Comparison of ENCODE assay signal across 14 cellular contexts in the genomic region with DNA sequence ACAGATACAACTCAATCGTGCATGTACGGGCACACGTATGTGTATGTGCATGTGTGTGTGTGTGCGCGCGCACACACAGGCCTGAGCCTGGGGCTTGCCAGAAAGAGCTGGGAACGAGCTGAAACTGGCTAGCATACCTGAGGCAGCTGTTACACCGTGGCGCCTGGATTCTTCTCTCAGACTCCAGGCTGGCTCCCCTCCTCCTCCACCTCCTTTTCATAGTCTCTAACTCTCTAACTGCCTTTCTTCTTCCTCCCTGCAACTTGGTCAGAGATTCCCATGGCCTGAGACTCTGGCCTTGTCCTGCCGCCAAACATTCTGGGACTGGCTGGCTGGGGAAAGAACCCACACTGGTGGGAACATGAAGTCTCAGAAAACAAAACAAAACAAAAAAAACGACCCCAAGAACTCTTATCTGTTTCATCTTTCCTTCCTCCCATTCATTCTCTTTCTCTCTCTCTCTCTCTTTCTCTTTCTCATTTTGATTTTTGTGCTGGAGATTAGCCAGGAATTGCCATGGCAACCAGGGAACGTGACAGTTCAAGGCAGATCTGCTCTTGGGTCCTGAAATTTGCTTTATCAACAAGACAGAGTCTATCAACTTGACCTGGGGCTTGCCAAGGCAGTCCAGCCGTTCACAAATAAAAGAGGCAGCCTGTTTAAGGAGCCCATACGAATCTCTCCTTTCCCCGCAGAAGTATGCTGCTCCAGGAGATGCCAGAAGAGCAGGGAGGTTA.
DNase-seq lines count a peak whose midpoint lies in the region; ATAC-seq and TF ChIP-seq lines count a peak whose summit lies in the region.
"Had no signal": no experiment of that assay in that cellular context is flagged by ENCODE, and none has a peak within 500 bp of the region (broad histone marks: within the 10 kb centered on the region; RNA-seq: fewer than 3 reads in every experiment).

No MANE protein-coding gene starts in this region.

- no peaks in the 10 kb centered on the region for H3F3A ChIP-seq in GM23338 (replicated peaks; ENCODE audit: low read depth)

- peak; percentile 94 for ATAC-seq in GM23338
- ATAC-seq in foreskin keratinocyte, result peak; percentile 89
- ATAC-seq in HG02938 (IDR thresholded peaks at IDR 0.05; ENCODE audit: unreplicated experiment), result no peak
- no peak for ATAC-seq in activated CD8-positive, alpha-beta T cell treated with anti-CD3 and anti-CD28 coated beads for 36 hours
- ATAC-seq in GM19455 (IDR thresholded peaks at IDR 0.05; ENCODE audit: unreplicated experiment), result no peak
- ATAC-seq in gastrocnemius medialis, result no peak
- ATAC-seq: body of pancreas; stimulated activated memory B cell treated with anti-CD40 and anti-IgM and Interleukin-4, amounts not matched to agents 10 μg/mL and 1 μg/mL and 100 μg/mL, for 72 hours had no signal

- H3K27me3 ChIP-seq in GM23338 (ENCODE audit: insufficient read depth), result no peaks in the 10 kb centered on the region
- H3K27me3 ChIP-seq in foreskin keratinocyte, result no peaks in the 10 kb centered on the region
- H3K27me3 ChIP-seq in gastrocnemius medialis, result no peaks in the 10 kb centered on the region
- H3K27me3 ChIP-seq: body of pancreas had no signal

- in situ Hi-C loops in gastrocnemius medialis (cut with MboI; ENCODE audit: low sequenced_read_pairs in 4 of 4), result no loop called here

- H3K4me1 ChIP-seq in GM23338 (ENCODE audit: insufficient read depth), result peaks cover 16% of the 10 kb centered on the region
- no peaks in the 10 kb centered on the region for H3K4me1 ChIP-seq in foreskin keratinocyte
- no peaks in the 10 kb centered on the region for H3K4me1 ChIP-seq in gastrocnemius medialis
- H3K4me1 ChIP-seq: body of pancreas had no signal

- no peaks in the 10 kb centered on the region for H3K9me3 ChIP-seq in gastrocnemius medialis
- H3K9me3 ChIP-seq: body of pancreas had no signal

- H3K36me3 Mint-ChIP-seq in GM23338 (ENCODE audit: low read depth) (no peaks in the 10 kb centered on the region), nephron (ENCODE audit: low read depth) (no peaks in the 10 kb centered on the region)
- no peaks in the 10 kb centered on the region for H3K36me3 Mint-ChIP-seq in activated CD8-positive, alpha-beta T cell treated with anti-CD3 and anti-CD28 coated beads for 36 hours (ENCODE audit: low read depth)
- H3K36me3 Mint-ChIP-seq: stimulated activated memory B cell treated with anti-CD40 and anti-IgM and Interleukin-4, amounts not matched to agents 10 μg/mL and 1 μg/mL and 100 μg/mL, for 72 hours had no signal

- no peaks in the 10 kb centered on the region for H3K9me3 Mint-ChIP-seq in GM23338
- H3K9me3 Mint-ChIP-seq in nephron, result no peaks in the 10 kb centered on the region
- no peaks in the 10 kb centered on the region for H3K9me3 Mint-ChIP-seq in activated CD8-positive, alpha-beta T cell treated with anti-CD3 and anti-CD28 coated beads for 36 hours
- H3K9me3 Mint-ChIP-seq: activated T-helper 2 cell treated with anti-CD3 and anti-CD28 coated beads, Interferon-gamma antibody, Interleukin-2, Interleukin-4, amounts not matched to agents 10 μg/mL and 5 μg/mL and 100 μg/mL, durations not matched to agents 14 hours and 24 hours and 36 hours; stimulated activated memory B cell treated with anti-CD40 and anti-IgM and Interleukin-4, amounts not matched to agents 10 μg/mL and 1 μg/mL and 100 μg/mL, for 72 hours had no signal

- CTCF ChIA-PET in activated CD8-positive, alpha-beta T cell treated with anti-CD3 and anti-CD28 coated beads for 36 hours (lab: Charles Lee), result no interaction called here

- intact Hi-C loops in activated CD8-positive, alpha-beta T cell treated with anti-CD3 and anti-CD28 coated beads for 36 hours (cut with micrococcal nuclease), result no loop called here
- intact Hi-C loops in gastrocnemius medialis (cut with DNase I; ENCODE audit: low total_unique reads), result no loop called here

- no peaks in the 10 kb centered on the region for H3K9me2 ChIP-seq in GM23338 (ENCODE audit: insufficient read depth)

- H3K27ac ChIP-seq in GM23338 (ENCODE audit: low read depth), result no peak overlapping the region; the same call in none of the 2 replicates
- no peak overlapping the region for H3K27ac ChIP-seq in foreskin keratinocyte
- peak overlapping the region in 2 of 4 donors; percentile 43 to 49 for H3K27ac ChIP-seq in gastrocnemius medialis
- H3K27ac ChIP-seq: body of pancreas had no signal

- H3K79me2 ChIP-seq in GM23338 (replicated peaks; ENCODE audit: insufficient read depth), result no peaks in the 10 kb centered on the region

- H2AFZ ChIP-seq in GM23338, result no peak overlapping the region

- peaks cover 31% of the 10 kb centered on the region for H3K4me1 Mint-ChIP-seq in GM23338
- H3K4me1 Mint-ChIP-seq in nephron, result peaks cover 19% of the 10 kb centered on the region
- no peaks in the 10 kb centered on the region for H3K4me1 Mint-ChIP-seq in activated CD8-positive, alpha-beta T cell treated with anti-CD3 and anti-CD28 coated beads for 36 hours (ENCODE audit: low read depth)
- H3K4me1 Mint-ChIP-seq: stimulated activated memory B cell treated with anti-CD40 and anti-IgM and Interleukin-4, amounts not matched to agents 10 μg/mL and 1 μg/mL and 100 μg/mL, for 72 hours had no signal

- no peaks in the 10 kb centered on the region for H4K20me1 ChIP-seq in GM23338 (replicated peaks; ENCODE audit: insufficient read depth)

- H3K4me3 Mint-ChIP-seq in GM23338 (peak overlapping the region; percentile 38), nephron (no peak overlapping the region)
- no peak overlapping the region for H3K4me3 Mint-ChIP-seq in activated CD8-positive, alpha-beta T cell treated with anti-CD3 and anti-CD28 coated beads for 36 hours
- H3K4me3 Mint-ChIP-seq: stimulated activated memory B cell treated with anti-CD40 and anti-IgM and Interleukin-4, amounts not matched to agents 10 μg/mL and 1 μg/mL and 100 μg/mL, for 72 hours had no signal

- H3K36me3 ChIP-seq in GM23338 (ENCODE audit: insufficient read depth) (no peaks in the 10 kb centered on the region), gastrocnemius medialis (no peaks in the 10 kb centered on the region)

- TF ChIP-seq CTCF in GM23338 (conservative IDR thresholded peaks at IDR 0.05; ENCODE audit: low read depth in 2 of 2), result no peak
- TF ChIP-seq CTCF in foreskin keratinocyte (conservative IDR thresholded peaks at IDR 0.05), result no peak
- TF ChIP-seq CTCF in nephron (IDR thresholded peaks at IDR 0.05; ENCODE audit: unreplicated experiment in 3 of 3), result no peak
- TF ChIP-seq CTCF in activated CD8-positive, alpha-beta T cell treated with anti-CD3 and anti-CD28 coated beads for 36 hours (IDR thresholded peaks at IDR 0.05), result no peak
- TF ChIP-seq CTCF in gastrocnemius medialis (IDR thresholded peaks at IDR 0.05 in 4 of 5, conservative IDR thresholded peaks at IDR 0.05 in 1 of 5), result no peak

- POLR2A ChIA-PET in activated CD8-positive, alpha-beta T cell treated with anti-CD3 and anti-CD28 coated beads for 36 hours (lab: Charles Lee), result no interaction called here

- TF ChIP-seq POLR2A in gastrocnemius medialis (IDR thresholded peaks at IDR 0.05), result no peak

- H3K27ac Mint-ChIP-seq in GM23338, result peak overlapping the region; percentile 57
- H3K27ac Mint-ChIP-seq in nephron, result peak overlapping the region; percentile 30 to 61 (median 45)
- H3K27ac Mint-ChIP-seq in activated CD8-positive, alpha-beta T cell treated with anti-CD3 and anti-CD28 coated beads for 36 hours, result no peak overlapping the region
- H3K27ac Mint-ChIP-seq: activated T-helper 2 cell treated with anti-CD3 and anti-CD28 coated beads, Interferon-gamma antibody, Interleukin-2, Interleukin-4, amounts not matched to agents 10 μg/mL and 5 μg/mL and 100 μg/mL, durations not matched to agents 14 hours and 24 hours and 36 hours; stimulated activated memory B cell treated with anti-CD40 and anti-IgM and Interleukin-4, amounts not matched to agents 10 μg/mL and 1 μg/mL and 100 μg/mL, for 72 hours had no signal

- H3K4me3 ChIP-seq in GM23338, result 0 out of 2 replicates have a peak overlapping the region, but pooled peaks have one; percentile 12
- H3K4me3 ChIP-seq in gastrocnemius medialis, result no peak overlapping the region
- H3K4me3 ChIP-seq: body of pancreas had no signal

- peak; percentile 79 for DNase-seq in GM23338 (ENCODE audit: low spot score)
- DNase-seq in NCI-H69 (lab: John Stamatoyannopoulos, UW), result peak; percentile 99
- peak; percentile 31 to 67 for DNase-seq in foreskin keratinocyte
- no peak for DNase-seq in activated CD8-positive, alpha-beta T cell treated with anti-CD3 and anti-CD28 coated beads for 36 hours
- no peak for DNase-seq in gastrocnemius medialis
- DNase-seq: activated CD4-positive, alpha-beta T cell treated with anti-CD3 and anti-CD28 coated beads, Interleukin-2, amount 50 U/mL, for 48 hours; body of pancreas; mesenchymal stem cell; stimulated activated CD4-positive, alpha-beta T cell treated with anti-CD3 and anti-CD28 coated beads, Interleukin-4, amount 100 ng/mL, for 24 hours had no signal

- H3K4me2 ChIP-seq in GM23338, result peak overlapping the region; percentile 60

- H3K27me3 Mint-ChIP-seq in GM23338 (ENCODE audit: insufficient read depth, low read depth, poor library complexity) (peaks cover 3% of the 10 kb centered on the region), nephron (ENCODE audit: low read depth) (no peaks in the 10 kb centered on the region)
- H3K27me3 Mint-ChIP-seq in activated CD8-positive, alpha-beta T cell treated with anti-CD3 and anti-CD28 coated beads for 36 hours, result no peaks in the 10 kb centered on the region
- H3K27me3 Mint-ChIP-seq: stimulated activated memory B cell treated with anti-CD40 and anti-IgM and Interleukin-4, amounts not matched to agents 10 μg/mL and 1 μg/mL and 100 μg/mL, for 72 hours had no signal

TF ChIP-seq in GM23338, 12 proteins besides CTCF, POLR2A, EP300 and RAD21 (continues in another document):
- TF ChIP-seq EZH2phosphoT487 (IDR thresholded peaks at IDR 0.05; ENCODE audit: unreplicated experiment) (no peak), JUNB (IDR thresholded peaks at IDR 0.05; ENCODE audit: unreplicated experiment) (no peak), POLR2AphosphoS5 (IDR thresholded peaks at IDR 0.05; ENCODE audit: low read depth) (no peak)

Comparison
In these comparisons a context has a peak if more than half of its experiments do, and no peak if none do; other contexts are left out.
1. ATAC-seq: peak in GM23338 (single experiment) and foreskin keratinocyte (single experiment); none in HG02938 (single experiment), activated CD8-positive, alpha-beta T cell treated with anti-CD3 and anti-CD28 coated beads for 36 hours (single experiment), GM19455 (single experiment) and gastrocnemius medialis (0 of 2).
2. DNase-seq: peak in GM23338 (single experiment), NCI-H69 (single experiment) and foreskin keratinocyte (2 of 2); none in activated CD8-positive, alpha-beta T cell treated with anti-CD3 and anti-CD28 coated beads for 36 hours (single experiment) and gastrocnemius medialis (0 of 2).